In genomic region chr6:109480993-109481480, GRCh38 we compare ENCODE assay signal across 1 cellular context.
TF ChIP-seq lines count a peak whose summit lies in the region.

No MANE protein-coding gene starts in this region.

TF ChIP-seq in H1, 55 proteins besides CTCF, POLR2A, EP300 and RAD21:
- TF ChIP-seq NANOG (IDR thresholded peaks at IDR 0.05; ENCODE audit: insufficient read depth, low read depth, low read length, poor library complexity, severe bottlenecking), result no peak
- no peak for TF ChIP-seq SIN3A (conservative IDR thresholded peaks at IDR 0.05 in 1 of 2, IDR thresholded peaks at IDR 0.05 in 1 of 2; ENCODE audit: low read depth in 1 of 2, low read length in 2 of 2)
